ENCODE assay signal across 1 cellular context in genomic region chr17:2847601-2848255, GRCh38.
TF ChIP-seq lines count a peak whose summit lies in the region.

No MANE protein-coding gene starts in this region.

TF ChIP-seq in A549, 52 proteins besides CTCF, POLR2A, EP300 and RAD21 (continued from another document):
- TF ChIP-seq ESRRA (IDR thresholded peaks at IDR 0.05; ENCODE audit: borderline replicate concordance, low read length) (no peak), KDM5A (IDR thresholded peaks at IDR 0.05) (no peak), ZNF302 (CRISPR knock-in tag; IDR thresholded peaks at IDR 0.05) (no peak), HOXB5 (CRISPR knock-in tag; IDR thresholded peaks at IDR 0.05) (no peak), EHF (CRISPR knock-in tag; IDR thresholded peaks at IDR 0.05) (no peak), NFE2L2 (conservative IDR thresholded peaks at IDR 0.05; ENCODE audit: low read length) (no peak), PBX3 (IDR thresholded peaks at IDR 0.05) (no peak), MAX (IDR thresholded peaks at IDR 0.05) (no peak), FOXS1 (CRISPR knock-in tag; IDR thresholded peaks at IDR 0.05) (no peak), NPAS2 (CRISPR knock-in tag; IDR thresholded peaks at IDR 0.05; ENCODE audit: borderline replicate concordance) (no peak)
